In the genomic region with DNA sequence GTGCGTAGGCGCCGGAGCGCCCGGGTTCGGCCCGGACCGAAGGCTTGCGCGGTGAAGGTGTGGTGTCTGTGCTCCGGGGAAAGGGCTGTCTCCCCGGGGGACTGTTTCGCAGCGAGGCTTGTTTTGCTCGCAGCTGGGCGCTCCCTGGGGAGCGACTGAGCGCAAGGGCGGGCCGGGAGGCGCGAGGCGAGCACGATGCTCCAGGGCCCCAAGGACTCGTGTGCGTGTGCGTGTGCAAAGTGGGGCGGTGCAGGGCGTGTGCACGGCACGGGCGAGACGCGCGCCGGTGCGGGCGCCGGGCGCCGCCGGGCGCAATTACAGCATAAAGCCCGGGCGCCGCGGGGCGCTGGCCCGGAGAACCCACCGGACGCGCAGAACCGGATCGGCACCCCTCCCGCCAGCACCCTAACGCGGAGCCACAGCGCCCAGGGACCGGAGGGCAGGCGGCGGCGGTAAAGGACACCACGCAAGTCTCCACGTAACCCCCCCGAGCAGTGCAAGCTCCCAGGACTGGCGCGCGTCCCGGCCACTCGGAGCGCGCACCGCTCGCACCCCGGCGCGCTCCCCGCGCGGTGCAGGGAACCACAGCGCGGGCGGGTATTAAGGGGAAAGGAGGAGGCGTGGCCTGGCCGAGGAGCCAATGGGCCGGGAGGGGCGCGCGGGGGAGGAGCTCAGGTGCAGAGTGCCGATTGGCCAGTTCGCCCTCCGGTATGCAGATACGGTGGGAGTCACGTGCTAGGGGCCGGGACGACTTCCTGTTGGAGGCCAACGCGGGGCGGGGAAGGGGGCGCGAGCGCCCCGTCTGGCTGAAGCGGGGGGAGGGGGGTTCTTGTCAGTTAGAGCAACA, we compare ENCODE assay signal across 8 cellular contexts. TPM values are rescaled to one million over a fixed set of nuclear protein-coding genes. Genes with fewer than 3 reads are reported as not detected.
DNase-seq lines count a peak whose midpoint lies in the region; ATAC-seq, FAIRE-seq and TF ChIP-seq lines count a peak whose summit lies in the region.

A gene with protein sequence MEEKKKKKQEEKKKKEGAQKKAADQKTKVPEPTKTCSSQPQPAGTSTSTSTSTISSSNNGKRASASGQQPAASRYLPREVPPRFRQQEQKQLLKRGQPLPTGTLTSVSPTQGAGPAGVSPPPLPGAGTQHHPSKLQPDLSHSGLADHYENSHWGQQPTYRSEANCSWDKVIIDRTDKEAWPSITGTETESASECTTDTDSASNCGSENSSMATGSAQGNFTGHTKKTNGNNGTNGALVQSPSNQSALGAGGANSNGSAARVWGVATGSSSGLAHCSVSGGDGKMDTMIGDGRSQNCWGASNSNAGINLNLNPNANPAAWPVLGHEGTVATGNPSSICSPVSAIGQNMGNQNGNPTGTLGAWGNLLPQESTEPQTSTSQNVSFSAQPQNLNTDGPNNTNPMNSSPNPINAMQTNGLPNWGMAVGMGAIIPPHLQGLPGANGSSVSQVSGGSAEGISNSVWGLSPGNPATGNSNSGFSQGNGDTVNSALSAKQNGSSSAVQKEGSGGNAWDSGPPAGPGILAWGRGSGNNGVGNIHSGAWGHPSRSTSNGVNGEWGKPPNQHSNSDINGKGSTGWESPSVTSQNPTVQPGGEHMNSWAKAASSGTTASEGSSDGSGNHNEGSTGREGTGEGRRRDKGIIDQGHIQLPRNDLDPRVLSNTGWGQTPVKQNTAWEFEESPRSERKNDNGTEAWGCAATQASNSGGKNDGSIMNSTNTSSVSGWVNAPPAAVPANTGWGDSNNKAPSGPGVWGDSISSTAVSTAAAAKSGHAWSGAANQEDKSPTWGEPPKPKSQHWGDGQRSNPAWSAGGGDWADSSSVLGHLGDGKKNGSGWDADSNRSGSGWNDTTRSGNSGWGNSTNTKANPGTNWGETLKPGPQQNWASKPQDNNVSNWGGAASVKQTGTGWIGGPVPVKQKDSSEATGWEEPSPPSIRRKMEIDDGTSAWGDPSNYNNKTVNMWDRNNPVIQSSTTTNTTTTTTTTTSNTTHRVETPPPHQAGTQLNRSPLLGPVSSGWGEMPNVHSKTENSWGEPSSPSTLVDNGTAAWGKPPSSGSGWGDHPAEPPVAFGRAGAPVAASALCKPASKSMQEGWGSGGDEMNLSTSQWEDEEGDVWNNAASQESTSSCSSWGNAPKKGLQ (N-terminal part only) (plus strand): TSS at position 835 of the 847 bp plus-strand sequence. CDS start 45,504 bp downstream, outside the sequence.

- H3K36me3 ChIP-seq in pancreas: no peaks in the 10 kb centered on the region
- H3K36me3 ChIP-seq in thyroid gland: no peaks in the 10 kb centered on the region

- FAIRE-seq in pancreas (lab: Jason Lieb, UNC): no peak

- intact Hi-C loops in Right ventricle myocardium superior (cut with DNase I): no loop called here
- intact Hi-C loops in pancreas (cut with DNase I): no loop called here
- intact Hi-C loops in thyroid gland (cut with DNase I): no loop called here

- H3K4me1 ChIP-seq in pancreas (peaks cover 0 to 19% (median 6%) of the 10 kb centered on the region in 3 donors), thyroid gland (peaks cover 7 to 14% of the 10 kb centered on the region in 2 donors)

- H3K4me1 Mint-ChIP-seq in activated naive CD8-positive, alpha-beta T cell treated with anti-CD3 and anti-CD28 coated beads, Interleukin-2, amount 50 U/mL, for 24 hours: peaks cover 39% of the 10 kb centered on the region

- peaks cover 12% of the 10 kb centered on the region for H3K27me3 Mint-ChIP-seq in activated naive CD8-positive, alpha-beta T cell treated with anti-CD3 and anti-CD28 coated beads, Interleukin-2, amount 50 U/mL, for 24 hours

- H3K27ac Mint-ChIP-seq in activated naive CD8-positive, alpha-beta T cell treated with anti-CD3 and anti-CD28 coated beads, Interleukin-2, amount 50 U/mL, for 24 hours: peak within 1 kb of the TSS; percentile 89

- H3K36me3 Mint-ChIP-seq in activated naive CD8-positive, alpha-beta T cell treated with anti-CD3 and anti-CD28 coated beads, Interleukin-2, amount 50 U/mL, for 24 hours (ENCODE audit: low read depth): no peaks in the 10 kb centered on the region

- ATAC-seq in HG02642 (IDR thresholded peaks at IDR 0.05; ENCODE audit: poor library complexity, unreplicated experiment): peak; percentile 88
- peak; percentile 88 for ATAC-seq in activated naive CD8-positive, alpha-beta T cell treated with anti-CD3 and anti-CD28 coated beads, Interleukin-2, amount 50 U/mL, for 24 hours
- peak; percentile 98 for ATAC-seq in Right ventricle myocardium superior (ENCODE audit: poor library complexity)
- ATAC-seq in pancreas: peak; percentile 96 to 99 (median 96)

- TF ChIP-seq CTCF in GM12864 (IDR thresholded peaks at IDR 0.05; ENCODE audit: low read depth, low read length, missing control alignments) (no peak), pancreas (IDR thresholded peaks at IDR 0.05) (no peak), thyroid gland (IDR thresholded peaks at IDR 0.05) (peak in 1 of 6 experiments; percentile 8)

- H3K4me3 ChIP-seq in GM12864 (ENCODE audit: low read depth, low read length) (peak within 1 kb of the TSS; percentile 55), pancreas (peak within 1 kb of the TSS; percentile 53 to 78 (median 64)), thyroid gland (replicated peaks in 1 of 3) (peak within 1 kb of the TSS; percentile 29 to 90 (median 79))

- H3K9me3 Mint-ChIP-seq in activated naive CD8-positive, alpha-beta T cell treated with anti-CD3 and anti-CD28 coated beads, Interleukin-2, amount 50 U/mL, for 24 hours: no peaks in the 10 kb centered on the region

- H3K27ac ChIP-seq in pancreas (peak within 1 kb of the TSS; percentile 29 to 74 (median 61)), thyroid gland (peak within 1 kb of the TSS in 2 of 3 donors; percentile 24 to 49)

- H3K27me3 ChIP-seq in pancreas (no peaks in the 10 kb centered on the region), thyroid gland (no peaks in the 10 kb centered on the region)

- peak within 1 kb of the TSS; percentile 87 for H3K4me3 Mint-ChIP-seq in activated naive CD8-positive, alpha-beta T cell treated with anti-CD3 and anti-CD28 coated beads, Interleukin-2, amount 50 U/mL, for 24 hours

- H3K9me3 ChIP-seq in pancreas: no peaks in the 10 kb centered on the region
- no peaks in the 10 kb centered on the region for H3K9me3 ChIP-seq in thyroid gland

- 0 to 1% methylated on average over 74 to 104 of the region's 104 CpGs for WGBS in pancreas, 2 donors
- WGBS in thyroid gland, 2 donors: 0% methylated on average over 22 to 29 of the region's 104 CpGs

- peak; percentile 87 for DNase-seq in GM12864 (ENCODE audit: low read depth)
- DNase-seq in NCI-H1417 (lab: John Stamatoyannopoulos, UW): peak; percentile 98 to 99 (median 98)
- peak; percentile 100 for DNase-seq in T follicular helper cell (ENCODE audit: low read depth)
- DNase-seq in activated naive CD8-positive, alpha-beta T cell treated with anti-CD3 and anti-CD28 coated beads, Interleukin-2, amount 50 U/mL, for 24 hours: peak; percentile 99
- peak; percentile 100 for DNase-seq in Right ventricle myocardium superior
- peak; percentile 97 to 100 (median 100) for DNase-seq in pancreas
- DNase-seq in thyroid gland: peak; percentile 100

- TF ChIP-seq POLR2A in thyroid gland (IDR thresholded peaks at IDR 0.05): peak; percentile 100

RNA-seq across cellular contexts. Expression of the gene that starts here (rescaled TPM):
- total RNA-seq in Right ventricle myocardium superior (17.8 TPM), pancreas (10 to 100 TPM in 3 of 6 donors, 1 to 10 TPM in 3; 7.0 to 15.5 (median 9.1) TPM), thyroid gland (10 to 100 TPM in 3 of 4 donors, 1 to 10 TPM in 1; 9.1 to 32.7 (median 14.3) TPM)
- 1 to 10 TPM; 4.0 to 7.3 TPM for polyA plus RNA-seq in pancreas

Comparison
In these comparisons a context has a peak if more than half of its experiments do, and no peak if none do; other contexts are left out.
1. Peak in every context shown above with its lines: DNase-seq, ATAC-seq, H3K4me3 ChIP-seq and H3K27ac ChIP-seq.